ENCODE assay signal across 1 cellular context in genomic region chr12:118136559-118137003, GRCh38.
A peak's percentile ranks its signal among the peaks of the same experiment; 100 is the strongest.
TF ChIP-seq lines count a peak whose summit lies in the region.

No MANE protein-coding gene starts in this region.

TF ChIP-seq in H1, 55 proteins besides CTCF, POLR2A, EP300 and RAD21:
- TF ChIP-seq POLR2AphosphoS5 (IDR thresholded peaks at IDR 0.05; ENCODE audit: low read depth, low read length) (no peak), KDM4A (IDR thresholded peaks at IDR 0.05; ENCODE audit: low read depth, low read length, severe bottlenecking) (peak; percentile 5), SIN3A (conservative IDR thresholded peaks at IDR 0.05 in 1 of 2, IDR thresholded peaks at IDR 0.05 in 1 of 2; ENCODE audit: low read depth in 1 of 2, low read length in 2 of 2) (0 out of 4 replicates have a peak, but pooled peaks have one; percentile 32 to 39), TAF1 (IDR thresholded peaks at IDR 0.05; ENCODE audit: low read depth, low read length) (0 out of 2 replicates have a peak, but pooled peaks have one; percentile 38)
